ENCODE assay signal across 1 cellular context in the genomic region with DNA sequence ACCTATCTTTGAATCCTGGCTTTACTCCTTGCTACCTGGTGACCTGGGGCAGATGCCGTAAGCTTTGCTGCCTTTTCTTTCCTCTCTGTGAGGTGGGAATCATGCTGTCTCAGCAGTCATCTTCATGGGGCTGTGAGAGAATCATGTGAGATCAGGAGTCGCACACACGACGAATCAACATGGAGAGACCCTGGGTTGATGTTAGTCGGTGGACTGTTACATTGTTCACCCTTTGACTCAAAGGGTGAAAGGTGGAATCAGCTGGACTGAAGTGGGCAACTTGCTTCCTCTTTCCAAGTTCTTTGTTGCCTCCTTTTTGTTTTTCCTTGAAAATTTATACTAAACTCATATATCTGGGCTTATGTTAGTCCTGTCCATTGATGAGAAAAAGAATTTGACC. TPM values are rescaled to one million over a fixed set of nuclear protein-coding genes. Genes with fewer than 3 reads are reported as not detected.
"Had no signal": no experiment of that assay in that cellular context is flagged by ENCODE, and none has a peak within 500 bp of the region (broad histone marks: within the 10 kb centered on the region; RNA-seq: fewer than 3 reads in every experiment).

No MANE protein-coding gene starts in this region.

RNA-seq across cellular contexts. Expression of a gene that starts 46.6 kb away (rescaled TPM):
- total RNA-seq: H4 had no signal
